In the genomic region with DNA sequence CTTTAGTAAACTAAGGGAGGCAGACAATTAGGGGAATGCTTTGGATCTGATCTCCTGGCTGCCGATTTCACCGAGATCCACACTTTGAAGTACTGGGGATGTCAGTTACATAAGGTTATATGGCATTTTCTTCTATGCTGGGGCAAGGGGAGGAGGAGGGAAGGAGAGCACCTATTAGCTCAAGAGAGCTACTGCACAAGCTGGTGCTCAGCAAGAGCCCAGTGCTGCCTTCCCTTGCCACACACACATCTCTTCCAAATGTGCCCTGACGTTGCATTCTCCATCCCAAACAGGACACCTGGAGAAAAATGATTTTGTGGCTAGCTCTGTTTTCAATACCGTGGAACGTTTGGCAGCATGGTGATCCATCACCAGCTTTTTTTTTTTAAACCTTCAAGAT, we compare ENCODE assay signal across 36 cellular contexts.
"Had no signal": no experiment of that assay in that cellular context is flagged by ENCODE, and none has a peak within 500 bp of the region (broad histone marks: within the 10 kb centered on the region; RNA-seq: fewer than 3 reads in every experiment).

No MANE protein-coding gene starts in this region.

- ATAC-seq: activated naive CD4-positive, alpha-beta T cell treated with anti-CD3 and anti-CD28 coated beads, Interleukin-2, amount 50 U/mL, for 72 hours; activated naive CD8-positive, alpha-beta T cell treated with anti-CD3 and anti-CD28 coated beads, Interleukin-2, amount 50 U/mL, for 24 hours; activated T-cell treated with anti-CD3 and anti-CD28 coated beads, Interleukin-2, amount 50 U/mL, for 4 hours; activated T-cell treated with anti-CD3 and anti-CD28 coated beads, Interleukin-2, amount 50 U/mL, for 72 hours; activated T-helper 17 cell treated with anti-CD3 and anti-CD28 coated beads, Interleukin-2, amount 50 U/mL, for 72 hours; body of pancreas had no signal

- H3K27ac ChIP-seq: adrenal gland, ascending aorta, body of pancreas, brain microvascular endothelial cell, breast epithelium, cardiac muscle cell had no signal

- DNase-seq: activated effector memory CD4-positive, alpha-beta T cell treated with anti-CD3 and anti-CD28 coated beads, Interleukin-2, amount 50 U/mL, for 16 hours; activated effector memory CD4-positive, alpha-beta T cell treated with Interleukin-2 at 50 U/mL for 16 hours; activated gamma-delta T cell; activated gamma-delta T cell treated with Interleukin-2 at 50 U/mL for 16 hours; activated naive CD4-positive, alpha-beta T cell; activated naive CD4-positive, alpha-beta T cell treated with anti-CD3 and anti-CD28 coated beads for 36 hours; activated naive CD4-positive, alpha-beta T cell treated with anti-CD3 and anti-CD28 coated beads, Interleukin-2, amount 10 ng/mL, durations not matched to agents 7 days and 5 days; activated naive CD4-positive, alpha-beta T cell treated with anti-CD3 and anti-CD28 coated beads, Interleukin-2, amount 50 U/mL, for 16 hours; activated naive CD4-positive, alpha-beta T cell treated with Interleukin-2 at 50 U/mL for 16 hours; activated naive CD8-positive, alpha-beta T cell treated with anti-CD3 and anti-CD28 coated beads for 36 hours; activated naive CD8-positive, alpha-beta T cell treated with anti-CD3 and anti-CD28 coated beads, Interleukin-2, amount 10 ng/mL, durations not matched to agents 7 days and 5 days; activated naive CD8-positive, alpha-beta T cell treated with anti-CD3 and anti-CD28 coated beads, Interleukin-2, amount 50 U/mL, for 24 hours; activated T-cell treated with anti-CD3 and anti-CD28 coated beads, Interleukin-2, amount 50 U/mL, for 1 hour; activated T-cell treated with anti-CD3 and anti-CD28 coated beads, Interleukin-2, amount 50 U/mL, for 24 hours; activated T-cell treated with anti-CD3 and anti-CD28 coated beads, Interleukin-2, amount 50 U/mL, for 4 hours; activated T-cell treated with anti-CD3 and anti-CD28 coated beads, Interleukin-2, amount 50 U/mL, for 48 hours; activated T-cell treated with anti-CD3 and anti-CD28 coated beads, Interleukin-2, amount 50 U/mL, for 72 hours; adrenal gland; amniotic stem cell; amygdala; body of pancreas; brain microvascular endothelial cell; caudate nucleus; central memory CD4-positive, alpha-beta T cell; cerebellar nuclear complex had no signal

- H3K4me1 ChIP-seq: adrenal gland, ascending aorta, body of pancreas, breast epithelium had no signal

- H3K9me3 ChIP-seq: adrenal gland, ascending aorta, body of pancreas, breast epithelium had no signal

- H3K4me1 Mint-ChIP-seq: activated naive CD4-positive, alpha-beta T cell treated with anti-CD3 and anti-CD28 coated beads, Interleukin-2, amount 10 ng/mL, durations not matched to agents 7 days and 5 days; activated naive CD4-positive, alpha-beta T cell treated with anti-CD3 and anti-CD28 coated beads, Interleukin-2, amount 50 U/mL, for 24 hours; activated naive CD8-positive, alpha-beta T cell treated with anti-CD3 and anti-CD28 coated beads for 36 hours; activated naive CD8-positive, alpha-beta T cell treated with anti-CD3 and anti-CD28 coated beads, Interleukin-2, amount 10 ng/mL, durations not matched to agents 7 days and 5 days; activated naive CD8-positive, alpha-beta T cell treated with anti-CD3 and anti-CD28 coated beads, Interleukin-2, amount 50 U/mL, for 24 hours; activated T-helper 17 cell treated with anti-CD3 and anti-CD28 coated beads, Interleukin-2, amount 50 U/mL, for 72 hours; brain; central memory CD8-positive, alpha-beta T cell had no signal

- H3K27me3 ChIP-seq: adrenal gland, ascending aorta, body of pancreas, brain microvascular endothelial cell, breast epithelium, cardiac muscle cell had no signal

- H3K9me3 Mint-ChIP-seq: activated naive CD4-positive, alpha-beta T cell treated with anti-CD3 and anti-CD28 coated beads for 36 hours; activated naive CD4-positive, alpha-beta T cell treated with anti-CD3 and anti-CD28 coated beads, Interleukin-2, amount 10 ng/mL, durations not matched to agents 7 days and 5 days; activated naive CD8-positive, alpha-beta T cell treated with anti-CD3 and anti-CD28 coated beads for 36 hours; activated naive CD8-positive, alpha-beta T cell treated with anti-CD3 and anti-CD28 coated beads, Interleukin-2, amount 10 ng/mL, durations not matched to agents 7 days and 5 days; activated T-cell treated with anti-CD3 and anti-CD28 coated beads, Interleukin-2, amount 50 U/mL, for 24 hours; activated T-cell treated with anti-CD3 and anti-CD28 coated beads, Interleukin-2, amount 50 U/mL, for 4 hours; activated T-cell treated with anti-CD3 and anti-CD28 coated beads, Interleukin-2, amount 50 U/mL, for 72 hours; activated T-helper 1 cell treated with anti-CD3 and anti-CD28 coated beads, Interleukin-12 subunit alpha, Interleukin-12 subunit beta, Interleukin-2, Interleukin-4 antibody, amounts not matched to agents 30 ng/mL and 10 ng/mL and 1 ng/mL, durations not matched to agents 14 hours and 24 hours and 36 hours; activated T-helper 17 cell treated with anti-CD3 and anti-CD28 coated beads, Interleukin-2, amount 50 U/mL, for 72 hours; activated T-helper 2 cell treated with anti-CD3 and anti-CD28 coated beads, Interferon-gamma antibody, Interleukin-2, Interleukin-4, amounts not matched to agents 10 μg/mL and 5 μg/mL and 100 μg/mL, durations not matched to agents 14 hours and 24 hours and 36 hours had no signal

- H3K27me3 Mint-ChIP-seq: activated naive CD4-positive, alpha-beta T cell treated with anti-CD3 and anti-CD28 coated beads, Interleukin-2, amount 10 ng/mL, durations not matched to agents 7 days and 5 days; activated naive CD4-positive, alpha-beta T cell treated with anti-CD3 and anti-CD28 coated beads, Interleukin-2, amount 50 U/mL, for 24 hours; activated naive CD8-positive, alpha-beta T cell treated with anti-CD3 and anti-CD28 coated beads for 36 hours; activated naive CD8-positive, alpha-beta T cell treated with anti-CD3 and anti-CD28 coated beads, Interleukin-2, amount 50 U/mL, for 24 hours; activated T-cell treated with anti-CD3 and anti-CD28 coated beads, Interleukin-2, amount 50 U/mL, for 24 hours; activated T-helper 17 cell treated with anti-CD3 and anti-CD28 coated beads, Interleukin-2, amount 50 U/mL, for 72 hours; brain had no signal

- H3K4me3 ChIP-seq: adrenal gland, ascending aorta, body of pancreas, breast epithelium, cardiac muscle cell had no signal

- H3K4me3 Mint-ChIP-seq: activated naive CD4-positive, alpha-beta T cell treated with anti-CD3 and anti-CD28 coated beads for 36 hours; activated naive CD4-positive, alpha-beta T cell treated with anti-CD3 and anti-CD28 coated beads, Interleukin-2, amount 10 ng/mL, durations not matched to agents 7 days and 5 days; activated naive CD4-positive, alpha-beta T cell treated with anti-CD3 and anti-CD28 coated beads, Interleukin-2, amount 50 U/mL, for 24 hours; activated naive CD8-positive, alpha-beta T cell; activated naive CD8-positive, alpha-beta T cell treated with anti-CD3 and anti-CD28 coated beads for 36 hours; activated naive CD8-positive, alpha-beta T cell treated with anti-CD3 and anti-CD28 coated beads, Interleukin-2, amount 10 ng/mL, durations not matched to agents 7 days and 5 days; activated naive CD8-positive, alpha-beta T cell treated with anti-CD3 and anti-CD28 coated beads, Interleukin-2, amount 50 U/mL, for 24 hours; activated T-cell treated with anti-CD3 and anti-CD28 coated beads, Interleukin-2, amount 50 U/mL, for 24 hours; activated T-cell treated with anti-CD3 and anti-CD28 coated beads, Interleukin-2, amount 50 U/mL, for 4 hours; activated T-cell treated with anti-CD3 and anti-CD28 coated beads, Interleukin-2, amount 50 U/mL, for 72 hours; activated T-helper 1 cell treated with anti-CD3 and anti-CD28 coated beads, Interleukin-12 subunit alpha, Interleukin-12 subunit beta, Interleukin-2, Interleukin-4 antibody, amounts not matched to agents 30 ng/mL and 10 ng/mL and 1 ng/mL, durations not matched to agents 14 hours and 24 hours and 36 hours; activated T-helper 17 cell treated with anti-CD3 and anti-CD28 coated beads, Interleukin-2, amount 50 U/mL, for 72 hours; brain; central memory CD8-positive, alpha-beta T cell had no signal

- H3K27ac Mint-ChIP-seq: activated naive CD4-positive, alpha-beta T cell treated with anti-CD3 and anti-CD28 coated beads for 36 hours; activated naive CD4-positive, alpha-beta T cell treated with anti-CD3 and anti-CD28 coated beads, Interleukin-2, amount 10 ng/mL, durations not matched to agents 7 days and 5 days; activated naive CD4-positive, alpha-beta T cell treated with anti-CD3 and anti-CD28 coated beads, Interleukin-2, amount 50 U/mL, for 24 hours; activated naive CD4-positive, alpha-beta T cell treated with anti-CD3 and anti-CD28 coated beads, Interleukin-2, amount 50 U/mL, for 72 hours; activated naive CD8-positive, alpha-beta T cell; activated naive CD8-positive, alpha-beta T cell treated with anti-CD3 and anti-CD28 coated beads for 36 hours; activated naive CD8-positive, alpha-beta T cell treated with anti-CD3 and anti-CD28 coated beads, Interleukin-2, amount 10 ng/mL, durations not matched to agents 7 days and 5 days; activated naive CD8-positive, alpha-beta T cell treated with anti-CD3 and anti-CD28 coated beads, Interleukin-2, amount 50 U/mL, for 24 hours; activated T-cell treated with anti-CD3 and anti-CD28 coated beads, Interleukin-2, amount 50 U/mL, for 24 hours; activated T-cell treated with anti-CD3 and anti-CD28 coated beads, Interleukin-2, amount 50 U/mL, for 72 hours; activated T-helper 1 cell treated with anti-CD3 and anti-CD28 coated beads, Interleukin-12 subunit alpha, Interleukin-12 subunit beta, Interleukin-2, Interleukin-4 antibody, amounts not matched to agents 30 ng/mL and 10 ng/mL and 1 ng/mL, durations not matched to agents 14 hours and 24 hours and 36 hours; activated T-helper 17 cell treated with anti-CD3 and anti-CD28 coated beads, Interleukin-2, amount 50 U/mL, for 72 hours; activated T-helper 2 cell treated with anti-CD3 and anti-CD28 coated beads, Interferon-gamma antibody, Interleukin-2, Interleukin-4, amounts not matched to agents 10 μg/mL and 5 μg/mL and 100 μg/mL, durations not matched to agents 14 hours and 24 hours and 36 hours had no signal

- H3K36me3 Mint-ChIP-seq: activated naive CD4-positive, alpha-beta T cell treated with anti-CD3 and anti-CD28 coated beads, Interleukin-2, amount 10 ng/mL, durations not matched to agents 7 days and 5 days; activated naive CD4-positive, alpha-beta T cell treated with anti-CD3 and anti-CD28 coated beads, Interleukin-2, amount 50 U/mL, for 24 hours; activated naive CD4-positive, alpha-beta T cell treated with anti-CD3 and anti-CD28 coated beads, Interleukin-2, amount 50 U/mL, for 72 hours; activated naive CD8-positive, alpha-beta T cell; activated naive CD8-positive, alpha-beta T cell treated with anti-CD3 and anti-CD28 coated beads for 36 hours; activated naive CD8-positive, alpha-beta T cell treated with anti-CD3 and anti-CD28 coated beads, Interleukin-2, amount 10 ng/mL, durations not matched to agents 7 days and 5 days; brain had no signal

- H3K36me3 ChIP-seq: adrenal gland, ascending aorta, brain microvascular endothelial cell, breast epithelium, cardiac muscle cell had no signal
